In the genomic region with DNA sequence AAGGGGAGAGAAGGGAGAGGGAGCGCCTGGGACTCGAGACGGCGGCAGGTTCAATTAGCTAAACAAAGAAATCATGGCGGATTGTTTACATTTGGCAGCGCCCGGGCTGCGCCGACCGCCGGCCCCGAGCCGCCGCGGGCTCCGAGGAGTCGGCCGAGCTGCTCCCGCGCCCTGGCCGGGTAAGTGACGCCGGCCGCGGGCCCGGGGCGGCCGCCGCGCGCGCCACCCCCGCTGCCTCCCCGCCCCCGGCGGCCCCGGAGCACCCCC, we compare ENCODE assay signal across 8 cellular contexts.
A peak's percentile ranks its signal among the peaks of the same experiment; 100 is the strongest.
DNase-seq lines count a peak whose midpoint lies in the region; ATAC-seq and TF ChIP-seq lines count a peak whose summit lies in the region.

No MANE protein-coding gene starts in this region.

- H3K4me1 Mint-ChIP-seq in stimulated activated effector memory CD8-positive, alpha-beta T cell treated with anti-CD3 and anti-CD28 coated beads, Interleukin-12 subunit alpha, Interleukin-12 subunit beta, amount 100 ng/mL, for 72 hours = peaks cover 5% of the 10 kb centered on the region

- ATAC-seq in HG03175 (IDR thresholded peaks at IDR 0.05; ENCODE audit: unreplicated experiment) (peak; percentile 53), SK-N-SH treated with all-trans-retinoic acid at 6 μM for 48 hours (peak; percentile 55; the same call in 1 of the 3 replicates), HG03045 (IDR thresholded peaks at IDR 0.05; ENCODE audit: unreplicated experiment) (no peak), GM18519 (IDR thresholded peaks at IDR 0.05; ENCODE audit: low FRiP score, unreplicated experiment) (no peak)
- no peak for ATAC-seq in stimulated activated effector memory CD8-positive, alpha-beta T cell treated with anti-CD3 and anti-CD28 coated beads, Interleukin-12 subunit alpha, Interleukin-12 subunit beta, amount 100 ng/mL, for 72 hours

- peak overlapping the region; percentile 50 for H3K4me3 Mint-ChIP-seq in stimulated activated effector memory CD8-positive, alpha-beta T cell treated with anti-CD3 and anti-CD28 coated beads, Interleukin-12 subunit alpha, Interleukin-12 subunit beta, amount 100 ng/mL, for 72 hours

- DNase-seq in germinal center (ENCODE audit: low spot score) = peak; percentile 38
- no peak for DNase-seq in stimulated activated effector memory CD8-positive, alpha-beta T cell treated with anti-CD3 and anti-CD28 coated beads, Interleukin-12 subunit alpha, Interleukin-12 subunit beta, amount 100 ng/mL, for 72 hours (ENCODE audit: low spot score in 2 of 2)
- no peak for DNase-seq in stimulated activated CD4-positive, alpha-beta T cell treated with anti-CD3 and anti-CD28 coated beads, Interleukin-4, amount 100 ng/mL, for 24 hours

- no peaks in the 10 kb centered on the region for H3K9me3 Mint-ChIP-seq in stimulated activated effector memory CD8-positive, alpha-beta T cell treated with anti-CD3 and anti-CD28 coated beads, Interleukin-12 subunit alpha, Interleukin-12 subunit beta, amount 100 ng/mL, for 72 hours

- no peak for TF ChIP-seq CTCF in GM12875 (IDR thresholded peaks at IDR 0.05; ENCODE audit: borderline replicate concordance, insufficient read depth, low read depth, low read length)

- H3K36me3 Mint-ChIP-seq in stimulated activated effector memory CD8-positive, alpha-beta T cell treated with anti-CD3 and anti-CD28 coated beads, Interleukin-12 subunit alpha, Interleukin-12 subunit beta, amount 100 ng/mL, for 72 hours = no peaks in the 10 kb centered on the region

- H3K27ac Mint-ChIP-seq in stimulated activated effector memory CD8-positive, alpha-beta T cell treated with anti-CD3 and anti-CD28 coated beads, Interleukin-12 subunit alpha, Interleukin-12 subunit beta, amount 100 ng/mL, for 72 hours = no peak overlapping the region

- peak overlapping the region; percentile 35 for H3K4me3 ChIP-seq in GM12875 (ENCODE audit: low read depth, low read length)

TF ChIP-seq in SK-N-SH treated with all-trans-retinoic acid at 6 μM for 48 hours, 23 proteins besides CTCF, POLR2A, EP300 and RAD21:
- TF ChIP-seq ARNTL (CRISPR knock-in tag; IDR thresholded peaks at IDR 0.05; ENCODE audit: borderline replicate concordance, low read depth) (no peak), BACH2 (CRISPR knock-in tag; IDR thresholded peaks at IDR 0.05; ENCODE audit: borderline replicate concordance) (no peak), TCF4 (CRISPR knock-in tag; IDR thresholded peaks at IDR 0.05; ENCODE audit: borderline replicate concordance) (no peak), ZNF70 (CRISPR knock-in tag; IDR thresholded peaks at IDR 0.05) (no peak), OSR1 (CRISPR knock-in tag; IDR thresholded peaks at IDR 0.05) (no peak), RARB (CRISPR knock-in tag; IDR thresholded peaks at IDR 0.05) (no peak), ZFP3 (CRISPR knock-in tag; IDR thresholded peaks at IDR 0.05) (no peak), GLIS3 (CRISPR knock-in tag; IDR thresholded peaks at IDR 0.05) (no peak), POU6F1 (CRISPR knock-in tag; IDR thresholded peaks at IDR 0.05; ENCODE audit: borderline replicate concordance, low read depth) (no peak), ESRRG (CRISPR knock-in tag; IDR thresholded peaks at IDR 0.05) (no peak), ZNF8 (CRISPR knock-in tag; IDR thresholded peaks at IDR 0.05) (no peak), ZNF565 (CRISPR knock-in tag; conservative IDR thresholded peaks at IDR 0.05; ENCODE audit: low read depth) (no peak), CSDC2 (CRISPR knock-in tag; IDR thresholded peaks at IDR 0.05) (no peak)
- TF ChIP-seq, protein P1, sequence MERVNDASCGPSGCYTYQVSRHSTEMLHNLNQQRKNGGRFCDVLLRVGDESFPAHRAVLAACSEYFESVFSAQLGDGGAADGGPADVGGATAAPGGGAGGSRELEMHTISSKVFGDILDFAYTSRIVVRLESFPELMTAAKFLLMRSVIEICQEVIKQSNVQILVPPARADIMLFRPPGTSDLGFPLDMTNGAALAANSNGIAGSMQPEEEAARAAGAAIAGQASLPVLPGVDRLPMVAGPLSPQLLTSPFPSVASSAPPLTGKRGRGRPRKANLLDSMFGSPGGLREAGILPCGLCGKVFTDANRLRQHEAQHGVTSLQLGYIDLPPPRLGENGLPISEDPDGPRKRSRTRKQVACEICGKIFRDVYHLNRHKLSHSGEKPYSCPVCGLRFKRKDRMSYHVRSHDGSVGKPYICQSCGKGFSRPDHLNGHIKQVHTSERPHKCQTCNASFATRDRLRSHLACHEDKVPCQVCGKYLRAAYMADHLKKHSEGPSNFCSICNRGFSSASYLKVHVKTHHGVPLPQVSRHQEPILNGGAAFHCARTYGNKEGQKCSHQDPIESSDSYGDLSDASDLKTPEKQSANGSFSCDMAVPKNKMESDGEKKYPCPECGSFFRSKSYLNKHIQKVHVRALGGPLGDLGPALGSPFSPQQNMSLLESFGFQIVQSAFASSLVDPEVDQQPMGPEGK (CRISPR knock-in tag; IDR thresholded peaks at IDR 0.05; ENCODE audit: borderline replicate concordance) = no peak
- TF ChIP-seq, protein P2, sequence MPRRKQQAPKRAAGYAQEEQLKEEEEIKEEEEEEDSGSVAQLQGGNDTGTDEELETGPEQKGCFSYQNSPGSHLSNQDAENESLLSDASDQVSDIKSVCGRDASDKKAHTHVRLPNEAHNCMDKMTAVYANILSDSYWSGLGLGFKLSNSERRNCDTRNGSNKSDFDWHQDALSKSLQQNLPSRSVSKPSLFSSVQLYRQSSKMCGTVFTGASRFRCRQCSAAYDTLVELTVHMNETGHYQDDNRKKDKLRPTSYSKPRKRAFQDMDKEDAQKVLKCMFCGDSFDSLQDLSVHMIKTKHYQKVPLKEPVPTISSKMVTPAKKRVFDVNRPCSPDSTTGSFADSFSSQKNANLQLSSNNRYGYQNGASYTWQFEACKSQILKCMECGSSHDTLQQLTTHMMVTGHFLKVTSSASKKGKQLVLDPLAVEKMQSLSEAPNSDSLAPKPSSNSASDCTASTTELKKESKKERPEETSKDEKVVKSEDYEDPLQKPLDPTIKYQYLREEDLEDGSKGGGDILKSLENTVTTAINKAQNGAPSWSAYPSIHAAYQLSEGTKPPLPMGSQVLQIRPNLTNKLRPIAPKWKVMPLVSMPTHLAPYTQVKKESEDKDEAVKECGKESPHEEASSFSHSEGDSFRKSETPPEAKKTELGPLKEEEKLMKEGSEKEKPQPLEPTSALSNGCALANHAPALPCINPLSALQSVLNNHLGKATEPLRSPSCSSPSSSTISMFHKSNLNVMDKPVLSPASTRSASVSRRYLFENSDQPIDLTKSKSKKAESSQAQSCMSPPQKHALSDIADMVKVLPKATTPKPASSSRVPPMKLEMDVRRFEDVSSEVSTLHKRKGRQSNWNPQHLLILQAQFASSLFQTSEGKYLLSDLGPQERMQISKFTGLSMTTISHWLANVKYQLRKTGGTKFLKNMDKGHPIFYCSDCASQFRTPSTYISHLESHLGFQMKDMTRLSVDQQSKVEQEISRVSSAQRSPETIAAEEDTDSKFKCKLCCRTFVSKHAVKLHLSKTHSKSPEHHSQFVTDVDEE (CRISPR knock-in tag; IDR thresholded peaks at IDR 0.05) = no peak
- TF ChIP-seq, protein P3, sequence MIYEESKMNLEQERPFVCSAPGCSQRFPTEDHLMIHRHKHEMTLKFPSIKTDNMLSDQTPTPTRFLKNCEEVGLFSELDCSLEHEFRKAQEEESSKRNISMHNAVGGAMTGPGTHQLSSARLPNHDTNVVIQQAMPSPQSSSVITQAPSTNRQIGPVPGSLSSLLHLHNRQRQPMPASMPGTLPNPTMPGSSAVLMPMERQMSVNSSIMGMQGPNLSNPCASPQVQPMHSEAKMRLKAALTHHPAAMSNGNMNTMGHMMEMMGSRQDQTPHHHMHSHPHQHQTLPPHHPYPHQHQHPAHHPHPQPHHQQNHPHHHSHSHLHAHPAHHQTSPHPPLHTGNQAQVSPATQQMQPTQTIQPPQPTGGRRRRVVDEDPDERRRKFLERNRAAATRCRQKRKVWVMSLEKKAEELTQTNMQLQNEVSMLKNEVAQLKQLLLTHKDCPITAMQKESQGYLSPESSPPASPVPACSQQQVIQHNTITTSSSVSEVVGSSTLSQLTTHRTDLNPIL (CRISPR knock-in tag; IDR thresholded peaks at IDR 0.05; ENCODE audit: low read depth) = no peak

Comparison
In these comparisons a context has a peak if more than half of its experiments do, and no peak if none do; other contexts are left out.
1. ATAC-seq: peak in HG03175 (single experiment) and SK-N-SH treated with all-trans-retinoic acid at 6 μM for 48 hours (single experiment); none in stimulated activated effector memory CD8-positive, alpha-beta T cell treated with anti-CD3 and anti-CD28 coated beads, Interleukin-12 subunit alpha, Interleukin-12 subunit beta, amount 100 ng/mL, for 72 hours (single experiment), HG03045 (single experiment) and GM18519 (single experiment).